24 cellular contexts compared by ENCODE assay signal in the genomic region with DNA sequence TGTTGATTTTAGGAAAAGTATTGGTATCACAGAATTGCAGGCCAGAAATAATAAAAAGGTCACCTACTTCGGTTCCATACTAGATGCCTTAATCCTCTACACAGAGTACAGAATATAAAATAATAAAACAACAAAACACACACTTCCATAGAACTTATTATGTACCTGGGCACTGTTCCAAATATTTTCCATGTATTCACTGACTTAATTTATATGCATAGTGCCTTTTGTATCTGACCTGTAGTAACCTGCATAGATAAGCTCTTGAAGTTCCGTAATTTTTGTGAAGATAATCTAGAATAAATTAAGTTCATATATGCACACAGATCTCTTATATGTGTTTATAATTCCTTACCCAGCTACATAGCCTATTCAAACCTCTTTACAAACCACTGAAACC.
"Had no signal": no experiment of that assay in that cellular context is flagged by ENCODE, and none has a peak within 500 bp of the region (broad histone marks: within the 10 kb centered on the region; RNA-seq: fewer than 3 reads in every experiment).

No MANE protein-coding gene starts in this region.

- H3K27ac ChIP-seq: hepatocyte, left ventricle myocardium inferior, neural progenitor cell, stomach, suprapubic skin, tibial nerve had no signal

- H3K9me3 ChIP-seq: left ventricle myocardium inferior, stomach, suprapubic skin, tibial nerve had no signal

- H3K36me3 ChIP-seq: left ventricle myocardium inferior, neural progenitor cell, stomach, suprapubic skin, tibial nerve had no signal

- H3K4me1 ChIP-seq: left ventricle myocardium inferior, neural progenitor cell, stomach, suprapubic skin, tibial nerve had no signal

- H3K4me3 ChIP-seq: hepatocyte, left ventricle myocardium inferior, neural progenitor cell, smooth muscle cell, stomach, suprapubic skin, tibial nerve had no signal

- ATAC-seq: activated CD4-positive, CD25-positive, alpha-beta regulatory T cell treated with anti-CD3 and anti-CD28 coated beads, Interleukin-2, amount 50 U/mL, for 24 hours; activated CD8-positive, alpha-beta memory T cell treated with anti-CD3 and anti-CD28 coated beads, Interleukin-2, amount 10 ng/mL, durations not matched to agents 7 days and 5 days; activated CD8-positive, alpha-beta T cell treated with anti-CD3 and anti-CD28 coated beads for 36 hours; esophagus mucosa; naive thymus-derived CD8-positive, alpha-beta T cell; sciatic nerve; stimulated activated memory B cell treated with anti-CD40 and anti-IgM and Interleukin-4, amounts not matched to agents 10 μg/mL and 1 μg/mL and 100 μg/mL, for 72 hours had no signal

- DNase-seq: activated CD4-positive, alpha-beta T cell treated with anti-CD3 and anti-CD28 coated beads, Interleukin-2, amount 10 ng/mL, durations not matched to agents 24 days and 14 days; activated CD8-positive, alpha-beta memory T cell treated with anti-CD3 and anti-CD28 coated beads, Interleukin-2, amount 10 ng/mL, durations not matched to agents 7 days and 5 days; activated CD8-positive, alpha-beta T cell treated with anti-CD3 and anti-CD28 coated beads for 36 hours; activated effector memory CD4-positive, alpha-beta T cell treated with anti-CD3 and anti-CD28 coated beads, Interleukin-2, amount 50 U/mL, for 16 hours; activated naive CD4-positive, alpha-beta T cell treated with anti-CD3 and anti-CD28 coated beads, Interleukin-2, amount 10 ng/mL, durations not matched to agents 7 days and 5 days; activated T-cell treated with anti-CD3 and anti-CD28 coated beads for 4 hours; amygdala; effector CD8-positive, alpha-beta T cell; foreskin melanocyte; kidney glomerular epithelial cell; left ventricle myocardium inferior; naive thymus-derived CD8-positive, alpha-beta T cell; posterior cingulate gyrus; stimulated activated CD4-positive, alpha-beta T cell treated with anti-CD3 and anti-CD28 coated beads, Interleukin-15, amount 100 ng/mL, for 24 hours; stomach had no signal

- H3K27me3 ChIP-seq: hepatocyte, neural progenitor cell, stomach, suprapubic skin, tibial nerve had no signal
